In the genomic region with DNA sequence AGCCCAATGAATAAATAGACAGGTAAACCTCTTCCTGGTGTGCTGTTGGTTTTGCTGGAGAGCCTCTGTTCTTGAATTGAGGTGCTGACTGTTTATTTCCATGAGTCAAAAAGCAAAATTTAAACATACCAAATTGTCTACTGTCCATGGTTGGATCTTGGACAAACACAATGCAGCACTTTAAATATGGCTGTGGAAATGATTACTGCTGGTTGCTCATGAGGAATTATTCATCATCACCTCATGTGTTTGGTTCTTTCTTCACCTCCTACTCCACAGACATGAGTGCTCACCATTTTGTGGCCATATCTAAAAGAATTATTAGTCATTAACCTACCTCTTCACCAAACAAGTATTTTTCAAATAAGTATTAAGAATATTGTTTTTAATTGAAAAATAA, we compare ENCODE assay signal across 19 cellular contexts.
A peak's percentile ranks its signal among the peaks of the same experiment; 100 is the strongest.
DNase-seq lines count a peak whose midpoint lies in the region; ATAC-seq, FAIRE-seq and TF ChIP-seq lines count a peak whose summit lies in the region.
"Had no signal": no experiment of that assay in that cellular context is flagged by ENCODE, and none has a peak within 500 bp of the region (broad histone marks: within the 10 kb centered on the region; RNA-seq: fewer than 3 reads in every experiment).

No MANE protein-coding gene starts in this region.

- H3K4me1 ChIP-seq in A549, result peaks cover 38% of the 10 kb centered on the region
- H3K4me1 ChIP-seq in IMR-90 (ENCODE audit: control insufficient read depth, insufficient read depth, low read length), result peaks cover 11% of the 10 kb centered on the region
- H3K4me1 ChIP-seq in mammary epithelial cell (ENCODE audit: insufficient read depth, low read length), result peaks cover 15% of the 10 kb centered on the region
- H3K4me1 ChIP-seq in foreskin keratinocyte, result no peaks in the 10 kb centered on the region

- no peak for FAIRE-seq in A549 (lab: Jason Lieb, UNC)
- FAIRE-seq: GM12891 had no signal

- no peak for TF ChIP-seq POLR2A in A549 (IDR thresholded peaks at IDR 0.05; ENCODE audit: low read length)
- no peak for TF ChIP-seq POLR2A in IMR-90 (IDR thresholded peaks at IDR 0.05; ENCODE audit: low read depth, low read length)

- dilution Hi-C loops in IMR-90 (cut with HindIII; ENCODE audit: low sequenced_read_pairs, unreplicated experiment), result no loop called here
- dilution Hi-C loops in mammary epithelial cell (cut with HindIII; ENCODE audit: low sequenced_read_pairs), result no loop called here

- ATAC-seq in A549 (no peak), IMR-90 (ENCODE audit: low read depth) (no peak), foreskin keratinocyte (peak; percentile 67), HG02885 (IDR thresholded peaks at IDR 0.05; ENCODE audit: poor library complexity, unreplicated experiment) (no peak), HG02642 (IDR thresholded peaks at IDR 0.05; ENCODE audit: poor library complexity, unreplicated experiment) (no peak)
- no peak for ATAC-seq in activated T-cell treated with anti-CD3 and anti-CD28 coated beads, Interleukin-2, amount 50 U/mL, for 4 hours

- no peak overlapping the region for H2AFZ ChIP-seq in IMR-90 (replicated peaks; ENCODE audit: low read length, poor library complexity)
- no peak overlapping the region for H2AFZ ChIP-seq in mammary epithelial cell (ENCODE audit: low read depth, low read length)

- H4K5ac ChIP-seq in IMR-90 (ENCODE audit: low read depth, low read length), result peak overlapping the region; percentile 49; the same call in 1 of the 2 replicates

- no peak for TF ChIP-seq EP300 in A549 (IDR thresholded peaks at IDR 0.05)

- H2BK20ac ChIP-seq in IMR-90 (ENCODE audit: low read depth, low read length), result peak overlapping the region; percentile 94

- H4K20me1 ChIP-seq in IMR-90 (ENCODE audit: insufficient read depth, low read length), result no peaks in the 10 kb centered on the region
- H4K20me1 ChIP-seq in mammary epithelial cell (ENCODE audit: insufficient read depth, low read length), result no peaks in the 10 kb centered on the region

- peak overlapping the region; percentile 85 for H3K18ac ChIP-seq in IMR-90 (ENCODE audit: low read depth, low read length)

- no peak overlapping the region for H2AK9ac ChIP-seq in IMR-90 (replicated peaks; ENCODE audit: low read depth, low read length, poor library complexity)

- peak overlapping the region; percentile 23 for H3K14ac ChIP-seq in IMR-90 (replicated peaks; ENCODE audit: low read depth, low read length)

- POLR2A ChIA-PET in A549 (lab: Yijun Ruan, JAX), result no interaction called here
- POLR2A ChIA-PET in IMR-90 (lab: Charles Lee; ENCODE audit: unreplicated experiment), result no interaction called here

- no peaks in the 10 kb centered on the region for H3K36me3 Mint-ChIP-seq in activated T-cell treated with anti-CD3 and anti-CD28 coated beads, Interleukin-2, amount 50 U/mL, for 4 hours (ENCODE audit: insufficient read depth)

- H3K4me3 ChIP-seq in A549 (no peak overlapping the region), IMR-90 (ENCODE audit: insufficient read depth, low read depth, low read length) (no peak overlapping the region), mammary epithelial cell (replicated peaks in 1 of 3; ENCODE audit: insufficient read depth in 1 of 3, low read depth in 2 of 3, low read length in 3 of 3) (no peak overlapping the region)
- H3K4me3 ChIP-seq: SJSA1 had no signal

- CTCF ChIA-PET in A549 (lab: Yijun Ruan, JAX) (no interaction called here), IMR-90 (lab: Yijun Ruan, JAX) (no interaction called here), mammary epithelial cell (lab: Charles Lee; ENCODE audit: low non-redundant PET) (no interaction called here)

- H2BK5ac ChIP-seq in IMR-90 (ENCODE audit: low read depth, low read length, poor library complexity, severe bottlenecking), result peak overlapping the region; percentile 97

- no peak overlapping the region for H3K4me3 Mint-ChIP-seq in activated T-cell treated with anti-CD3 and anti-CD28 coated beads, Interleukin-2, amount 50 U/mL, for 4 hours
- H3K4me3 Mint-ChIP-seq: B cell; CD4-positive, alpha-beta T cell had no signal

- H3K9ac ChIP-seq in IMR-90 (ENCODE audit: low read depth, low read length) (no peak overlapping the region), mammary epithelial cell (ENCODE audit: insufficient read depth, low read length) (no peak overlapping the region)

- 0 out of 2 replicates have a peak overlapping the region, but pooled peaks have one; percentile 4 for H3K56ac ChIP-seq in IMR-90 (ENCODE audit: extremely low read depth, insufficient read depth, low read length)

- H3K9me3 ChIP-seq in A549 (0 out of 3 replicates have a peak, but pooled peaks cover 4% of the 10 kb centered on the region), IMR-90 (ENCODE audit: control insufficient read depth, insufficient read depth, low read length) (no peaks in the 10 kb centered on the region), mammary epithelial cell (replicated peaks; ENCODE audit: insufficient read depth, low read length) (no peaks in the 10 kb centered on the region)
- H3K9me3 ChIP-seq: SJSA1 had no signal

- H2AK5ac ChIP-seq in IMR-90 (ENCODE audit: low read depth, low read length), result peak overlapping the region; percentile 47; the same call in 1 of the 2 replicates

- peaks cover 1% of the 10 kb centered on the region for H3K27me3 Mint-ChIP-seq in activated T-cell treated with anti-CD3 and anti-CD28 coated beads, Interleukin-2, amount 50 U/mL, for 4 hours (ENCODE audit: low read depth)
- H3K27me3 Mint-ChIP-seq: B cell had no signal

- no peaks in the 10 kb centered on the region for H3K79me1 ChIP-seq in IMR-90 (ENCODE audit: low read depth in 1 of 2, low read length in 2 of 2)

- intact Hi-C loops in IMR-90 (cut with micrococcal nuclease), result loop anchor here (2.0 to 5.0 kb wide), 3 partner anchors 120 to 831 kb away; no protein-coding TSS in a partner anchor
- intact Hi-C loops in mammary epithelial cell (cut with micrococcal nuclease), result no loop called here

- no peaks in the 10 kb centered on the region for H3K9me3 Mint-ChIP-seq in activated T-cell treated with anti-CD3 and anti-CD28 coated beads, Interleukin-2, amount 50 U/mL, for 4 hours
- H3K9me3 Mint-ChIP-seq: CD4-positive, alpha-beta T cell; HFFc6 had no signal

- H3K4ac ChIP-seq in IMR-90 (ENCODE audit: low read depth, low read length), result peak overlapping the region; percentile 80; the same call in 1 of the 2 replicates

- H3K4me2 ChIP-seq in A549, result peak overlapping the region; percentile 76; the same call in 2 of the 3 replicates
- no peak overlapping the region for H3K4me2 ChIP-seq in IMR-90 (ENCODE audit: low read depth, low read length)
- no peak overlapping the region for H3K4me2 ChIP-seq in mammary epithelial cell (ENCODE audit: insufficient read depth, low read depth, low read length)

- peak overlapping the region; percentile 17 for H2BK15ac ChIP-seq in IMR-90 (ENCODE audit: low read depth, low read length)

- peak overlapping the region; percentile 69 for H4K91ac ChIP-seq in IMR-90 (ENCODE audit: insufficient read depth, low read depth, low read length)

- BruUV-seq in IMR-90 (replicated peaks; lab: Mats Ljungman, UMichigan) (no TSS peak), mammary epithelial cell (replicated peaks; lab: Mats Ljungman, UMichigan) (no TSS peak)

- in situ Hi-C loops in IMR-90 (cut with MboI; ENCODE audit: low sequenced_read_pairs) (loop anchor here (5.0 kb wide), 1 partner anchor 115 kb away; no protein-coding TSS in a partner anchor), mammary epithelial cell (cut with MboI; ENCODE audit: low sequenced_read_pairs in 2 of 2) (no loop called here)

- H2BK120ac ChIP-seq in IMR-90 (ENCODE audit: low read depth, low read length), result peak overlapping the region; percentile 99; the same call in 1 of the 2 replicates

- TF ChIP-seq RAD21 in A549 (conservative IDR thresholded peaks at IDR 0.05 in 1 of 2, IDR thresholded peaks at IDR 0.05 in 1 of 2), result no peak
- TF ChIP-seq RAD21 in IMR-90 (IDR thresholded peaks at IDR 0.05; ENCODE audit: low read length), result no peak

- no peak for DNase-seq in A549 (ENCODE audit: low read depth in 1 of 2, low spot score in 1 of 2)
- peak; percentile 52 for DNase-seq in IMR-90
- DNase-seq in mammary epithelial cell, result peak; percentile 67
- DNase-seq in foreskin keratinocyte, result peak in 1 of 2 donors; percentile 52
- no peak for DNase-seq in activated T-cell treated with anti-CD3 and anti-CD28 coated beads, Interleukin-2, amount 50 U/mL, for 4 hours
- no peak for DNase-seq in AML-193 (lab: John Stamatoyannopoulos, UW)
- DNase-seq: Calu3; CD4-positive, alpha-beta T cell; GOT3; HFFc6; Kasumi-1; NCI-H226; NCI-H526 treated with DMSO at 0.1 percent for 48 hours had no signal

- H3K9me1 ChIP-seq in IMR-90 (ENCODE audit: insufficient read depth, low read length), result peaks cover 16% of the 10 kb centered on the region; the same call in 1 of the 2 replicates

- no peaks in the 10 kb centered on the region for H3K36me3 ChIP-seq in IMR-90 (ENCODE audit: control insufficient read depth, insufficient read depth, low read length)
- H3K36me3 ChIP-seq in mammary epithelial cell (ENCODE audit: insufficient read depth, low read length), result no peaks in the 10 kb centered on the region
- H3K36me3 ChIP-seq: SJSA1 had no signal

- H3K27ac ChIP-seq in A549, result peak overlapping the region; percentile 66 to 86; a peak in 5 of 6 replicates
- H3K27ac ChIP-seq in IMR-90 (ENCODE audit: insufficient read depth, low read length), result peak overlapping the region; percentile 4; the same call in 1 of the 2 replicates
- no peak overlapping the region for H3K27ac ChIP-seq in mammary epithelial cell (ENCODE audit: insufficient read depth, low read depth, low read length)
- no peak overlapping the region for H3K27ac ChIP-seq in foreskin keratinocyte
- H3K27ac ChIP-seq: RWPE1 had no signal

- no peak overlapping the region for H3K23ac ChIP-seq in IMR-90 (ENCODE audit: low read depth, low read length)

- H4K8ac ChIP-seq in IMR-90 (ENCODE audit: low read depth in 2 of 2, low read length in 2 of 2), result peak overlapping the region; percentile 58 to 76

- no peaks in the 10 kb centered on the region for H3K79me2 ChIP-seq in mammary epithelial cell (ENCODE audit: insufficient read depth, low read length)

- TF ChIP-seq CTCF in A549 (IDR thresholded peaks at IDR 0.05) (no peak), IMR-90 (conservative IDR thresholded peaks at IDR 0.05; ENCODE audit: low read depth, low read length) (no peak), mammary epithelial cell (conservative IDR thresholded peaks at IDR 0.05 in 1 of 2, IDR thresholded peaks at IDR 0.05 in 1 of 2; ENCODE audit: extremely low read depth in 1 of 2, insufficient read depth in 1 of 2, low read depth in 1 of 2, low read length in 2 of 2) (no peak), foreskin keratinocyte (conservative IDR thresholded peaks at IDR 0.05) (no peak)

- no peaks in the 10 kb centered on the region for H3K27me3 ChIP-seq in IMR-90 (ENCODE audit: control insufficient read depth, insufficient read depth, low read length)
- no peaks in the 10 kb centered on the region for H3K27me3 ChIP-seq in mammary epithelial cell (ENCODE audit: insufficient read depth, low read length)
- no peaks in the 10 kb centered on the region for H3K27me3 ChIP-seq in foreskin keratinocyte
- H3K27me3 ChIP-seq: SJSA1 had no signal

- no peaks in the 10 kb centered on the region for H3K4me1 Mint-ChIP-seq in activated T-cell treated with anti-CD3 and anti-CD28 coated beads, Interleukin-2, amount 50 U/mL, for 4 hours (ENCODE audit: low read depth)
- H3K4me1 Mint-ChIP-seq: B cell had no signal

TF ChIP-seq in IMR-90, 13 proteins besides CTCF, POLR2A, EP300 and RAD21:
- 0 out of 2 replicates have a peak, but pooled peaks have one; percentile 17 for TF ChIP-seq CEBPB (IDR thresholded peaks at IDR 0.05; ENCODE audit: low read depth, low read length)
- no peak for TF ChIP-seq NFE2L2 (IDR thresholded peaks at IDR 0.05; ENCODE audit: low read depth, low read length)

Comparison
In these comparisons a context has a peak if more than half of its experiments do, and no peak if none do; other contexts are left out.
1. DNase-seq: peak in IMR-90 (single experiment) and mammary epithelial cell (single experiment); none in A549 (0 of 2), activated T-cell treated with anti-CD3 and anti-CD28 coated beads, Interleukin-2, amount 50 U/mL, for 4 hours (single experiment) and AML-193 (0 of 2).
2. H3K27ac ChIP-seq: peak in A549 (2 of 2) and IMR-90 (single experiment); none in mammary epithelial cell (single experiment) and foreskin keratinocyte (single experiment).